8 cellular contexts compared by ENCODE assay signal in genomic region chr5:143213851-143214363, GRCh38.
DNase-seq lines count a peak whose midpoint lies in the region; ATAC-seq and TF ChIP-seq lines count a peak whose summit lies in the region.

No MANE protein-coding gene starts in this region.

- H3K9me3 Mint-ChIP-seq in brain = no peaks in the 10 kb centered on the region

- TF ChIP-seq CTCF in GM10266 (IDR thresholded peaks at IDR 0.05; ENCODE audit: control insufficient read depth, insufficient read depth, low read depth, missing control alignments) = peak; percentile 17
- TF ChIP-seq CTCF in brain (conservative IDR thresholded peaks at IDR 0.05) = no peak

- H3K27me3 Mint-ChIP-seq in brain = peaks cover 3% of the 10 kb centered on the region

- H3K36me3 ChIP-seq in aorta (ENCODE audit: control insufficient read depth in 1 of 2, insufficient read depth in 2 of 2, low read length in 1 of 2) = peaks cover 0 to 7% of the 10 kb centered on the region in 2 donors

- intact Hi-C loops in aorta (cut with DNase I) = no loop called here

- 66% methylated on average over 12 of the region's 12 CpGs for WGBS in aorta, 2 donors

- H3K9me3 ChIP-seq in aorta (ENCODE audit: control insufficient read depth, low read length) = no peaks in the 10 kb centered on the region

- no peaks in the 10 kb centered on the region for H3K27me3 ChIP-seq in aorta (ENCODE audit: control insufficient read depth in 1 of 2, insufficient read depth in 2 of 2, low read length in 1 of 2)

- peak overlapping the region in 1 of 5 experiments; percentile 30 for H3K4me3 Mint-ChIP-seq in brain

- H3K4me1 ChIP-seq in aorta (ENCODE audit: control insufficient read depth in 1 of 2, insufficient read depth in 2 of 2, low read length in 2 of 2) = peaks cover 0 to 3% of the 10 kb centered on the region in 2 donors

- DNase-seq in GM10266 (ENCODE audit: extremely low spot score) (peak; percentile 65), SHP77 (lab: John Stamatoyannopoulos, UW) (no peak), aorta (no peak), cerebellar nuclear complex (lab: John Stamatoyannopoulos, UW) (no peak), GM03348 (ENCODE audit: low spot score) (no peak)

- H3K27ac ChIP-seq in aorta (ENCODE audit: low read depth in 1 of 2, low read length in 2 of 2) = no peak overlapping the region

- no peaks in the 10 kb centered on the region for H3K36me3 Mint-ChIP-seq in brain

- H3K27ac Mint-ChIP-seq in brain = peak overlapping the region in 4 of 5 experiments; percentile 16 to 80 (median 56)

- ATAC-seq in GM19324 (IDR thresholded peaks at IDR 0.05; ENCODE audit: low FRiP score, unreplicated experiment) = peak; percentile 28
- peak; percentile 49 for ATAC-seq in HG03108 (IDR thresholded peaks at IDR 0.05; ENCODE audit: unreplicated experiment)
- ATAC-seq in aorta (ENCODE audit: low FRiP score) = no peak

- H3K4me1 Mint-ChIP-seq in brain = peaks cover 50% of the 10 kb centered on the region

- no peak overlapping the region for H3K4me3 ChIP-seq in aorta (ENCODE audit: low read length in 2 of 2)
